12 cellular contexts compared by ENCODE assay signal in genomic region chr17:47945529-47946508, GRCh38. TPM values are rescaled to one million over a fixed set of nuclear protein-coding genes. Genes with fewer than 3 reads are reported as not detected.
DNase-seq lines count a peak whose midpoint lies in the region; ATAC-seq lines count a peak whose summit lies in the region.
"Had no signal": no experiment of that assay in that cellular context is flagged by ENCODE, and none has a peak within 500 bp of the region (broad histone marks: within the 10 kb centered on the region; RNA-seq: fewer than 3 reads in every experiment).

No MANE protein-coding gene starts in this region.

- H3K27ac Mint-ChIP-seq in activated T-cell treated with anti-CD3 and anti-CD28 coated beads, Interleukin-2, amount 50 U/mL, for 72 hours, result peak overlapping the region; percentile 13
- H3K27ac Mint-ChIP-seq in activated T-helper 1 cell treated with anti-CD3 and anti-CD28 coated beads, Interleukin-12 subunit alpha, Interleukin-12 subunit beta, Interleukin-2, Interleukin-4 antibody, amounts not matched to agents 30 ng/mL and 10 ng/mL and 1 ng/mL, durations not matched to agents 14 hours and 24 hours and 36 hours, result peak overlapping the region; percentile 45

- no peak overlapping the region for H3K4me3 ChIP-seq in stomach smooth muscle (ENCODE audit: low read length in 2 of 2)
- H3K4me3 ChIP-seq: lung, skin epidermis had no signal

- no peaks in the 10 kb centered on the region for H3K27me3 Mint-ChIP-seq in activated T-cell treated with anti-CD3 and anti-CD28 coated beads, Interleukin-2, amount 50 U/mL, for 72 hours (ENCODE audit: low read depth)
- no peaks in the 10 kb centered on the region for H3K27me3 Mint-ChIP-seq in activated T-cell treated with anti-CD3 and anti-CD28 coated beads, Interleukin-2, amount 50 U/mL, for 4 hours (ENCODE audit: low read depth)
- no peaks in the 10 kb centered on the region for H3K27me3 Mint-ChIP-seq in activated T-helper 1 cell treated with anti-CD3 and anti-CD28 coated beads, Interleukin-12 subunit alpha, Interleukin-12 subunit beta, Interleukin-2, Interleukin-4 antibody, amounts not matched to agents 30 ng/mL and 10 ng/mL and 1 ng/mL, durations not matched to agents 14 hours and 24 hours and 36 hours (ENCODE audit: insufficient read depth)

- intact Hi-C loops in activated T-helper 1 cell treated with anti-CD3 and anti-CD28 coated beads, Interleukin-12 subunit alpha, Interleukin-12 subunit beta, Interleukin-2, Interleukin-4 antibody, amounts not matched to agents 30 ng/mL and 10 ng/mL and 1 ng/mL, durations not matched to agents 14 hours and 24 hours and 36 hours (cut with micrococcal nuclease), result no loop called here
- intact Hi-C loops in left colon (cut with DNase I, micrococcal nuclease), result loop anchor here in 1 of 2 donors (10.0 kb wide), 1 partner anchor 101 kb away; the partner anchor contains the start of gene SCRN2

- H3K27ac ChIP-seq in stomach smooth muscle (ENCODE audit: low read length), result peak overlapping the region; percentile 6
- H3K27ac ChIP-seq: KMS-11 had no signal

- H3K9me3 Mint-ChIP-seq in activated T-cell treated with anti-CD3 and anti-CD28 coated beads, Interleukin-2, amount 50 U/mL, for 72 hours, result peaks cover 2 to 4% of the 10 kb centered on the region in 2 donors
- peaks cover 5% of the 10 kb centered on the region for H3K9me3 Mint-ChIP-seq in activated T-cell treated with anti-CD3 and anti-CD28 coated beads, Interleukin-2, amount 50 U/mL, for 4 hours
- peaks cover 5% of the 10 kb centered on the region for H3K9me3 Mint-ChIP-seq in activated T-helper 1 cell treated with anti-CD3 and anti-CD28 coated beads, Interleukin-12 subunit alpha, Interleukin-12 subunit beta, Interleukin-2, Interleukin-4 antibody, amounts not matched to agents 30 ng/mL and 10 ng/mL and 1 ng/mL, durations not matched to agents 14 hours and 24 hours and 36 hours

- H3K9me3 ChIP-seq in stomach smooth muscle (ENCODE audit: control insufficient read depth in 2 of 2, low read length in 2 of 2), result no peaks in the 10 kb centered on the region

- H3K9ac ChIP-seq in stomach smooth muscle (ENCODE audit: low read length in 2 of 2), result peak overlapping the region in 1 of 2 donors; percentile 36
- H3K9ac ChIP-seq: KMS-11 had no signal

- H3K36me3 ChIP-seq in stomach smooth muscle (ENCODE audit: control insufficient read depth in 2 of 2, insufficient read depth in 2 of 2, low read length in 2 of 2), result peaks cover 10 to 23% of the 10 kb centered on the region in 2 donors

- H3K4me3 Mint-ChIP-seq in activated T-cell treated with anti-CD3 and anti-CD28 coated beads, Interleukin-2, amount 50 U/mL, for 72 hours, result peak overlapping the region; percentile 14 to 22
- H3K4me3 Mint-ChIP-seq in activated T-cell treated with anti-CD3 and anti-CD28 coated beads, Interleukin-2, amount 50 U/mL, for 4 hours, result no peak overlapping the region
- no peak overlapping the region for H3K4me3 Mint-ChIP-seq in activated T-helper 1 cell treated with anti-CD3 and anti-CD28 coated beads, Interleukin-12 subunit alpha, Interleukin-12 subunit beta, Interleukin-2, Interleukin-4 antibody, amounts not matched to agents 30 ng/mL and 10 ng/mL and 1 ng/mL, durations not matched to agents 14 hours and 24 hours and 36 hours

- ATAC-seq in activated T-cell treated with anti-CD3 and anti-CD28 coated beads, Interleukin-2, amount 50 U/mL, for 72 hours (replicated peaks in 1 of 2), result no peak
- no peak for ATAC-seq in activated T-cell treated with anti-CD3 and anti-CD28 coated beads, Interleukin-2, amount 50 U/mL, for 4 hours
- ATAC-seq in left colon (peak; percentile 1), GM18498 (IDR thresholded peaks at IDR 0.05; ENCODE audit: unreplicated experiment) (no peak)

- H3K4me1 Mint-ChIP-seq in activated T-cell treated with anti-CD3 and anti-CD28 coated beads, Interleukin-2, amount 50 U/mL, for 72 hours (ENCODE audit: low read depth), result peaks cover 80% of the 10 kb centered on the region
- H3K4me1 Mint-ChIP-seq in activated T-cell treated with anti-CD3 and anti-CD28 coated beads, Interleukin-2, amount 50 U/mL, for 4 hours (ENCODE audit: low read depth), result peaks cover 57% of the 10 kb centered on the region
- H3K4me1 Mint-ChIP-seq in activated T-helper 1 cell treated with anti-CD3 and anti-CD28 coated beads, Interleukin-12 subunit alpha, Interleukin-12 subunit beta, Interleukin-2, Interleukin-4 antibody, amounts not matched to agents 30 ng/mL and 10 ng/mL and 1 ng/mL, durations not matched to agents 14 hours and 24 hours and 36 hours (ENCODE audit: low read depth), result peaks cover 67% of the 10 kb centered on the region

- H3K4me1 ChIP-seq in stomach smooth muscle (ENCODE audit: control insufficient read depth, insufficient read depth, low read length), result peaks cover 50% of the 10 kb centered on the region

- peaks cover 4 to 7% of the 10 kb centered on the region in 2 donors for H3K36me3 Mint-ChIP-seq in activated T-cell treated with anti-CD3 and anti-CD28 coated beads, Interleukin-2, amount 50 U/mL, for 72 hours (ENCODE audit: insufficient read depth in 2 of 2)
- H3K36me3 Mint-ChIP-seq in activated T-cell treated with anti-CD3 and anti-CD28 coated beads, Interleukin-2, amount 50 U/mL, for 4 hours (ENCODE audit: insufficient read depth), result peaks cover 16% of the 10 kb centered on the region
- H3K36me3 Mint-ChIP-seq in activated T-helper 1 cell treated with anti-CD3 and anti-CD28 coated beads, Interleukin-12 subunit alpha, Interleukin-12 subunit beta, Interleukin-2, Interleukin-4 antibody, amounts not matched to agents 30 ng/mL and 10 ng/mL and 1 ng/mL, durations not matched to agents 14 hours and 24 hours and 36 hours (ENCODE audit: low read depth), result peaks cover 42% of the 10 kb centered on the region

- no peaks in the 10 kb centered on the region for H3K27me3 ChIP-seq in stomach smooth muscle (ENCODE audit: control insufficient read depth in 1 of 2, insufficient read depth in 2 of 2, low read length in 2 of 2)

- DNase-seq in activated T-cell treated with anti-CD3 and anti-CD28 coated beads, Interleukin-2, amount 50 U/mL, for 72 hours, result no peak
- DNase-seq in activated T-cell treated with anti-CD3 and anti-CD28 coated beads, Interleukin-2, amount 50 U/mL, for 4 hours, result no peak
- DNase-seq in activated T-helper 1 cell treated with anti-CD3 and anti-CD28 coated beads, Interleukin-12 subunit alpha, Interleukin-12 subunit beta, Interleukin-2, Interleukin-4 antibody, amounts not matched to agents 30 ng/mL and 10 ng/mL and 1 ng/mL, durations not matched to agents 14 hours and 24 hours and 36 hours (ENCODE audit: low spot score), result no peak
- DNase-seq in left colon (peak in 1 of 2 donors; percentile 46), middle frontal gyrus (ENCODE audit: extremely low spot score, low spot score) (no peak), GDM1 (lab: John Stamatoyannopoulos, UW) (no peak)
- DNase-seq: NCI-H774 had no signal

RNA-seq across cellular contexts. Expression of gene PNPO, which starts 4.4 kb away (rescaled TPM):
- 10 to 100 TPM; 18.4 to 30.1 TPM for total RNA-seq in activated T-cell treated with anti-CD3 and anti-CD28 coated beads, Interleukin-2, amount 50 U/mL, for 72 hours
- total RNA-seq in activated T-cell treated with anti-CD3 and anti-CD28 coated beads, Interleukin-2, amount 50 U/mL, for 4 hours, result 10 to 100 TPM; 82.8 to 83.5 (median 83.2) TPM
- total RNA-seq in activated T-helper 1 cell treated with anti-CD3 and anti-CD28 coated beads, Interleukin-12 subunit alpha, Interleukin-12 subunit beta, Interleukin-2, Interleukin-4 antibody, amounts not matched to agents 30 ng/mL and 10 ng/mL and 1 ng/mL, durations not matched to agents 14 hours and 24 hours and 36 hours, result 58.8 and 60.7 TPM in 2 replicates
- total RNA-seq in left colon, result 10 to 100 TPM; 24.9 to 26.0 TPM

RNA-seq across cellular contexts. Expression of gene PRR15L, which starts 11.9 kb away (rescaled TPM):
- total RNA-seq in activated T-cell treated with anti-CD3 and anti-CD28 coated beads, Interleukin-2, amount 50 U/mL, for 72 hours, result not detected
- under 1 TPM in 2 of 3 donors, not detected in 1; 0.14 to 0.29 TPM for total RNA-seq in activated T-cell treated with anti-CD3 and anti-CD28 coated beads, Interleukin-2, amount 50 U/mL, for 4 hours
- not detected in 2 replicates for total RNA-seq in activated T-helper 1 cell treated with anti-CD3 and anti-CD28 coated beads, Interleukin-12 subunit alpha, Interleukin-12 subunit beta, Interleukin-2, Interleukin-4 antibody, amounts not matched to agents 30 ng/mL and 10 ng/mL and 1 ng/mL, durations not matched to agents 14 hours and 24 hours and 36 hours
- 100 to 1,000 TPM; 237 to 279 TPM for total RNA-seq in left colon

RNA-seq across cellular contexts. Expression of gene CDK5RAP3, which starts 25.1 kb away (rescaled TPM):
- total RNA-seq in activated T-cell treated with anti-CD3 and anti-CD28 coated beads, Interleukin-2, amount 50 U/mL, for 72 hours, result 100 to 1,000 TPM; 232 to 255 TPM
- total RNA-seq in activated T-cell treated with anti-CD3 and anti-CD28 coated beads, Interleukin-2, amount 50 U/mL, for 4 hours, result 100 to 1,000 TPM; 145 to 159 (median 156) TPM
- 190 and 200 TPM in 2 replicates for total RNA-seq in activated T-helper 1 cell treated with anti-CD3 and anti-CD28 coated beads, Interleukin-12 subunit alpha, Interleukin-12 subunit beta, Interleukin-2, Interleukin-4 antibody, amounts not matched to agents 30 ng/mL and 10 ng/mL and 1 ng/mL, durations not matched to agents 14 hours and 24 hours and 36 hours
- total RNA-seq in left colon, result 100 to 1,000 TPM; 136 to 187 TPM

RNA-seq across cellular contexts. Expression of gene SP2, which starts 49.8 kb away (rescaled TPM):
- total RNA-seq in activated T-cell treated with anti-CD3 and anti-CD28 coated beads, Interleukin-2, amount 50 U/mL, for 72 hours, result 10 to 100 TPM; 27.6 to 33.5 TPM
- total RNA-seq in activated T-cell treated with anti-CD3 and anti-CD28 coated beads, Interleukin-2, amount 50 U/mL, for 4 hours, result 10 to 100 TPM; 20.9 to 25.6 (median 23.1) TPM
- total RNA-seq in activated T-helper 1 cell treated with anti-CD3 and anti-CD28 coated beads, Interleukin-12 subunit alpha, Interleukin-12 subunit beta, Interleukin-2, Interleukin-4 antibody, amounts not matched to agents 30 ng/mL and 10 ng/mL and 1 ng/mL, durations not matched to agents 14 hours and 24 hours and 36 hours, result 24.0 and 26.3 TPM in 2 replicates
- 10 to 100 TPM; 21.7 to 22.3 TPM for total RNA-seq in left colon

Comparison
In these comparisons a context has a peak if more than half of its experiments do, and no peak if none do; other contexts are left out.
1. H3K4me3 Mint-ChIP-seq: peak in activated T-cell treated with anti-CD3 and anti-CD28 coated beads, Interleukin-2, amount 50 U/mL, for 72 hours (2 of 2); none in activated T-cell treated with anti-CD3 and anti-CD28 coated beads, Interleukin-2, amount 50 U/mL, for 4 hours (single experiment) and activated T-helper 1 cell treated with anti-CD3 and anti-CD28 coated beads, Interleukin-12 subunit alpha, Interleukin-12 subunit beta, Interleukin-2, Interleukin-4 antibody, amounts not matched to agents 30 ng/mL and 10 ng/mL and 1 ng/mL, durations not matched to agents 14 hours and 24 hours and 36 hours (single experiment).
2. RNA of gene PRR15L, which starts 11.9 kb away (total RNA-seq): 237 to 279 TPM in left colon; 0.14 to 0.29 TPM in activated T-cell treated with anti-CD3 and anti-CD28 coated beads, Interleukin-2, amount 50 U/mL, for 4 hours, not detected in activated T-cell treated with anti-CD3 and anti-CD28 coated beads, Interleukin-2, amount 50 U/mL, for 72 hours and not detected in activated T-helper 1 cell treated with anti-CD3 and anti-CD28 coated beads, Interleukin-12 subunit alpha, Interleukin-12 subunit beta, Interleukin-2, Interleukin-4 antibody, amounts not matched to agents 30 ng/mL and 10 ng/mL and 1 ng/mL, durations not matched to agents 14 hours and 24 hours and 36 hours; every median in the first group is over 100 times any median in the second.